In the genomic region with DNA sequence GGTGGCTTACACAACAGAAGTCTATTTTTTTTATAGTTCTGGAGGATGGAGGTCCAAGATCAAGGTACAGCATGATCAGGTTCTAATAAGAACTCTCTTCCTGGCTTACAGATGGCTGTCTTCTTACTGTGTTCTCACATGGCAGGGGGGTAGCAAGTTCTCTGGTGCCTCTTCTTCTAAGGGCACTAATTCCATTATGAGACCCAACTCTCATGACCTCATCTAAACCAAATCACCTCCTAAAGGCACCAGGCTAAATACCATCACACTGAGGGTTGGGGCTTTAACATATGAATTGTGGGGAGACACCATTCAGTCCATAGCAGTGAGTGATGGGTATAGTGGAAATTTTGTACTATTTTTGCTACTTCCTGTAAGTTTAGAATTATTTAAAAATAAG, we compare ENCODE assay signal across 19 cellular contexts.
"Had no signal": no experiment of that assay in that cellular context is flagged by ENCODE, and none has a peak within 500 bp of the region (broad histone marks: within the 10 kb centered on the region; RNA-seq: fewer than 3 reads in every experiment).

No MANE protein-coding gene starts in this region.

- H3K27ac Mint-ChIP-seq: activated CD4-positive, alpha-beta memory T cell treated with anti-CD3 and anti-CD28 coated beads, Interleukin-2, amount 10 ng/mL, durations not matched to agents 7 days and 5 days; activated CD4-positive, alpha-beta T cell treated with anti-CD3 and anti-CD28 coated beads, Interleukin-2, amount 10 ng/mL, durations not matched to agents 24 days and 14 days; activated naive CD4-positive, alpha-beta T cell treated with anti-CD3 and anti-CD28 coated beads, Interleukin-2, amount 50 U/mL, for 24 hours; naive thymus-derived CD8-positive, alpha-beta T cell; neural progenitor cell; progenitor cell of endocrine pancreas; stimulated activated naive CD8-positive, alpha-beta T cell treated with anti-CD3 and anti-CD28 coated beads, Interleukin-15, Interleukin-2, amounts not matched to agents 100 ng/mL and 50 ng/mL, for 24 hours had no signal

- H3K9ac ChIP-seq: neural progenitor cell had no signal

- H3K4me1 ChIP-seq: colonic mucosa, neural progenitor cell had no signal

- H3K27me3 ChIP-seq: colonic mucosa, heart left ventricle, neural progenitor cell, tibial nerve had no signal

- H3K9me3 Mint-ChIP-seq: activated CD4-positive, alpha-beta memory T cell treated with anti-CD3 and anti-CD28 coated beads, Interleukin-2, amount 10 ng/mL, durations not matched to agents 7 days and 5 days; activated CD4-positive, alpha-beta T cell treated with anti-CD3 and anti-CD28 coated beads, Interleukin-2, amount 10 ng/mL, durations not matched to agents 24 days and 14 days; activated naive CD4-positive, alpha-beta T cell treated with anti-CD3 and anti-CD28 coated beads, Interleukin-2, amount 50 U/mL, for 24 hours; central memory CD8-positive, alpha-beta T cell; naive thymus-derived CD8-positive, alpha-beta T cell; neural progenitor cell; stimulated activated naive CD8-positive, alpha-beta T cell treated with anti-CD3 and anti-CD28 coated beads, Interleukin-15, Interleukin-2, amounts not matched to agents 100 ng/mL and 50 ng/mL, for 24 hours had no signal

- H3K27ac ChIP-seq: colonic mucosa, neural progenitor cell, tibial nerve had no signal

- H3K9me3 ChIP-seq: colonic mucosa, heart left ventricle, tibial nerve had no signal

- H3K4me3 ChIP-seq: colonic mucosa, heart left ventricle, neural progenitor cell, tibial nerve had no signal

- H3K4me3 Mint-ChIP-seq: activated CD4-positive, alpha-beta memory T cell treated with anti-CD3 and anti-CD28 coated beads, Interleukin-2, amount 10 ng/mL, durations not matched to agents 7 days and 5 days; activated CD4-positive, alpha-beta T cell treated with anti-CD3 and anti-CD28 coated beads, Interleukin-2, amount 10 ng/mL, durations not matched to agents 24 days and 14 days; activated naive CD4-positive, alpha-beta T cell treated with anti-CD3 and anti-CD28 coated beads, Interleukin-2, amount 50 U/mL, for 24 hours; central memory CD8-positive, alpha-beta T cell; naive thymus-derived CD8-positive, alpha-beta T cell; neural progenitor cell; stimulated activated naive CD8-positive, alpha-beta T cell treated with anti-CD3 and anti-CD28 coated beads, Interleukin-15, Interleukin-2, amounts not matched to agents 100 ng/mL and 50 ng/mL, for 24 hours had no signal

- DNase-seq: activated CD4-positive, alpha-beta memory T cell treated with anti-CD3 and anti-CD28 coated beads, Interleukin-2, amount 10 ng/mL, durations not matched to agents 7 days and 5 days; activated CD4-positive, alpha-beta T cell treated with anti-CD3 and anti-CD28 coated beads, Interleukin-2, amount 10 ng/mL, durations not matched to agents 24 days and 14 days; activated gamma-delta T cell treated with Interleukin-2 at 50 U/mL for 16 hours; anterior cingulate cortex; naive thymus-derived CD8-positive, alpha-beta T cell; retina; stimulated activated CD4-positive, alpha-beta T cell treated with anti-CD3 and anti-CD28 coated beads, Interleukin-12 subunit alpha, Interleukin-12 subunit beta, amount 100 ng/mL, for 4 hours; substantia nigra; T-helper 2 cell had no signal

- H3K27me3 Mint-ChIP-seq: activated CD4-positive, alpha-beta memory T cell treated with anti-CD3 and anti-CD28 coated beads, Interleukin-2, amount 10 ng/mL, durations not matched to agents 7 days and 5 days; activated naive CD4-positive, alpha-beta T cell treated with anti-CD3 and anti-CD28 coated beads, Interleukin-2, amount 50 U/mL, for 24 hours; central memory CD8-positive, alpha-beta T cell; naive thymus-derived CD8-positive, alpha-beta T cell; progenitor cell of endocrine pancreas; stimulated activated naive CD8-positive, alpha-beta T cell treated with anti-CD3 and anti-CD28 coated beads, Interleukin-15, Interleukin-2, amounts not matched to agents 100 ng/mL and 50 ng/mL, for 24 hours had no signal

- ATAC-seq: activated CD4-positive, CD25-positive, alpha-beta regulatory T cell treated with anti-CD3 and anti-CD28 coated beads, Interleukin-2, amount 50 U/mL, for 24 hours; naive thymus-derived CD8-positive, alpha-beta T cell had no signal

- H3K36me3 ChIP-seq: colonic mucosa, heart left ventricle, neural progenitor cell, tibial nerve had no signal

- H2AFZ ChIP-seq: neural progenitor cell had no signal

- FAIRE-seq: islet of Langerhans had no signal

- H3K36me3 Mint-ChIP-seq: activated naive CD4-positive, alpha-beta T cell treated with anti-CD3 and anti-CD28 coated beads, Interleukin-2, amount 50 U/mL, for 24 hours; naive thymus-derived CD8-positive, alpha-beta T cell; neural progenitor cell had no signal

- H3K4me2 ChIP-seq: neural progenitor cell had no signal

- H3K4me1 Mint-ChIP-seq: activated CD4-positive, alpha-beta memory T cell treated with anti-CD3 and anti-CD28 coated beads, Interleukin-2, amount 10 ng/mL, durations not matched to agents 7 days and 5 days; activated CD4-positive, alpha-beta T cell treated with anti-CD3 and anti-CD28 coated beads, Interleukin-2, amount 10 ng/mL, durations not matched to agents 24 days and 14 days; activated naive CD4-positive, alpha-beta T cell treated with anti-CD3 and anti-CD28 coated beads, Interleukin-2, amount 50 U/mL, for 24 hours; central memory CD8-positive, alpha-beta T cell; naive thymus-derived CD8-positive, alpha-beta T cell; neural progenitor cell had no signal
